ENCODE assay signal across 13 cellular contexts in the genomic region with DNA sequence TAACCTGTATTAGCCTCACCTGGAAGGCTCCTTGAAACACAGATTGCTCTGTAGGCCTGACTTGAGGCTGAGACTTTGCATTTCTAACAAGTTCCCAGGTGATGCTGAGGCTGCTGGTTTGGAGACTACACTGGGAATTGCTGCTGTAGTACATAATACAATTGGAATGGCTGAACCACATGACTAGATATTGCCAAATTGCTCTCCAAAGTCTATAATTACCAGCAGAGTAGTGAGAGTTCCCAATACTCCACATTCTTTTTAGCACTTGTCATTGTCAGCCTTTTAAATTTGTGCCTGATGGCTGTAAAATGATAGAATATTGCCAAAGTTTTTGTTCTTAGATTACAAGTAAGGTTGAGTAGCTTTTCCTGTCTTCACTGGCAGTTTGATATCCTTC. TPM values are rescaled to one million over a fixed set of nuclear protein-coding genes. Genes with fewer than 3 reads are reported as not detected.
DNase-seq lines count a peak whose midpoint lies in the region; ATAC-seq and TF ChIP-seq lines count a peak whose summit lies in the region.
"Had no signal": no experiment of that assay in that cellular context is flagged by ENCODE, and none has a peak within 500 bp of the region (broad histone marks: within the 10 kb centered on the region; RNA-seq: fewer than 3 reads in every experiment).

No MANE protein-coding gene starts in this region.

- in situ Hi-C loops in GM13976 (cut with MboI; ENCODE audit: low sequenced_read_pairs, unreplicated experiment): loop anchor here (10.0 kb wide), 1 partner anchor 193 kb away; no protein-coding TSS in a partner anchor

- POLR2A ChIA-PET in RWPE1 (lab: Yijun Ruan, JAX; ENCODE audit: low non-redundant PET): no interaction called here

- ATAC-seq in omental fat pad (ENCODE audit: low FRiP score): peak; percentile 72
- ATAC-seq: activated naive CD4-positive, alpha-beta T cell treated with anti-CD3 and anti-CD28 coated beads, Interleukin-2, amount 50 U/mL, for 72 hours had no signal

- no peak overlapping the region for H3K4me3 ChIP-seq in AG09309 (ENCODE audit: control insufficient read depth, low read depth, low read length)
- no peak overlapping the region for H3K4me3 ChIP-seq in fibroblast of mammary gland (ENCODE audit: control insufficient read depth, low read depth, low read length)
- H3K4me3 ChIP-seq: right lobe of liver had no signal

- no peak for TF ChIP-seq CTCF in AG09309 (IDR thresholded peaks at IDR 0.05; ENCODE audit: control insufficient read depth, insufficient read depth, low read depth, low read length, missing control alignments)
- no peak for TF ChIP-seq CTCF in RWPE1 (conservative IDR thresholded peaks at IDR 0.05; ENCODE audit: low read depth)
- TF ChIP-seq CTCF in fibroblast of mammary gland (conservative IDR thresholded peaks at IDR 0.05; ENCODE audit: control insufficient read depth, insufficient read depth, low read depth, low read length): no peak
- TF ChIP-seq CTCF in omental fat pad (IDR thresholded peaks at IDR 0.05): no peak
- TF ChIP-seq CTCF in GM13976 (IDR thresholded peaks at IDR 0.05; ENCODE audit: borderline replicate concordance, control extremely low read depth, extremely low read depth, insufficient read depth, missing control alignments): no peak

- DNase-seq in AG09309 (ENCODE audit: low read depth) (peak; percentile 81), RWPE1 (ENCODE audit: low spot score) (peak; percentile 37), fibroblast of mammary gland (ENCODE audit: low read depth) (peak; percentile 85), omental fat pad (ENCODE audit: low spot score) (no peak), LoVo (ENCODE audit: low spot score) (no peak), GM13976 (ENCODE audit: low spot score) (no peak), Kasumi-1 (lab: John Stamatoyannopoulos, UW) (no peak), HK-2 (ENCODE audit: unreplicated experiment) (no peak)
- DNase-seq: activated CD4-positive, alpha-beta memory T cell treated with anti-CD3 and anti-CD28 coated beads for 36 hours; CD4-positive, CD25-positive, alpha-beta regulatory T cell; NCI-H146; right lobe of liver had no signal

- CTCF ChIA-PET in RWPE1 (lab: Yijun Ruan, JAX): no interaction called here

- H3K27ac ChIP-seq in RWPE1: no peak overlapping the region
- H3K27ac ChIP-seq: right lobe of liver had no signal

RNA-seq across cellular contexts. Expression of gene PLEKHA8, which starts 39.9 kb away (rescaled TPM):
- 10 to 100 TPM in 2 of 4 donors, 1 to 10 TPM in 2; 4.6 to 11.8 (median 8.1) TPM for total RNA-seq in omental fat pad

RNA-seq across cellular contexts. Expression of gene FKBP14, which starts 41.6 kb away (rescaled TPM):
- 10 to 100 TPM in 2 of 4 donors, 1 to 10 TPM in 2; 5.8 to 10.9 (median 9.1) TPM for total RNA-seq in omental fat pad

Comparison
In these comparisons a context has a peak if more than half of its experiments do, and no peak if none do; other contexts are left out.
1. DNase-seq: peak in AG09309 (single experiment), RWPE1 (single experiment) and fibroblast of mammary gland (single experiment); none in omental fat pad (single experiment), LoVo (single experiment), GM13976 (single experiment), Kasumi-1 (0 of 2) and HK-2 (single experiment).